Comparison of ENCODE assay signal across 19 cellular contexts in genomic region chr12:60805340-60805739, GRCh38.
"Had no signal": no experiment of that assay in that cellular context is flagged by ENCODE, and none has a peak within 500 bp of the region (broad histone marks: within the 10 kb centered on the region; RNA-seq: fewer than 3 reads in every experiment).

No MANE protein-coding gene starts in this region.

- H3K36me3 Mint-ChIP-seq: activated naive CD8-positive, alpha-beta T cell treated with anti-CD3 and anti-CD28 coated beads, Interleukin-2, amount 10 ng/mL, durations not matched to agents 7 days and 5 days; brain; memory B cell; stimulated activated effector memory CD8-positive, alpha-beta T cell treated with anti-CD3 and anti-CD28 coated beads, Interleukin-12 subunit alpha, Interleukin-12 subunit beta, amount 100 ng/mL, for 72 hours had no signal

- DNase-seq: activated CD4-positive, alpha-beta T cell treated with anti-CD3 and anti-CD28 coated beads for 1 hour; activated CD4-positive, alpha-beta T cell treated with anti-CD3 and anti-CD28 coated beads, Interleukin-2, amount 50 U/mL, for 4 hours; activated naive CD4-positive, alpha-beta T cell; activated naive CD8-positive, alpha-beta T cell treated with anti-CD3 and anti-CD28 coated beads, Interleukin-2, amount 10 ng/mL, durations not matched to agents 7 days and 5 days; activated T-cell treated with anti-CD3 and anti-CD28 coated beads for 4 hours; cerebellar nuclear complex; effector CD8-positive, alpha-beta T cell; heart right ventricle; left lung; nucleus accumbens; right cardiac atrium; T-helper 1 cell; T1000 had no signal

- FAIRE-seq: keratinocyte had no signal

- ATAC-seq: heart right ventricle; left lung; natural killer cell treated with Interleukin-12 subunit alpha and Interleukin-12 subunit beta and Interleukin-15 and Interleukin-18, amount 100 ng/mL, for 72 hours; right cardiac atrium; stimulated activated effector memory CD8-positive, alpha-beta T cell treated with anti-CD3 and anti-CD28 coated beads, Interleukin-12 subunit alpha, Interleukin-12 subunit beta, amount 100 ng/mL, for 72 hours had no signal

- H3K4me3 Mint-ChIP-seq: activated naive CD8-positive, alpha-beta T cell treated with anti-CD3 and anti-CD28 coated beads, Interleukin-2, amount 10 ng/mL, durations not matched to agents 7 days and 5 days; brain; memory B cell; natural killer cell treated with Interleukin-12 subunit alpha and Interleukin-12 subunit beta and Interleukin-15 and Interleukin-18, amount 100 ng/mL, for 72 hours; stimulated activated effector memory CD8-positive, alpha-beta T cell treated with anti-CD3 and anti-CD28 coated beads, Interleukin-12 subunit alpha, Interleukin-12 subunit beta, amount 100 ng/mL, for 72 hours had no signal

- H3K27ac Mint-ChIP-seq: activated naive CD8-positive, alpha-beta T cell treated with anti-CD3 and anti-CD28 coated beads, Interleukin-2, amount 10 ng/mL, durations not matched to agents 7 days and 5 days; brain; memory B cell; natural killer cell treated with Interleukin-12 subunit alpha and Interleukin-12 subunit beta and Interleukin-15 and Interleukin-18, amount 100 ng/mL, for 72 hours; stimulated activated effector memory CD8-positive, alpha-beta T cell treated with anti-CD3 and anti-CD28 coated beads, Interleukin-12 subunit alpha, Interleukin-12 subunit beta, amount 100 ng/mL, for 72 hours had no signal

- H3K27ac ChIP-seq: epithelial cell of prostate, heart right ventricle, left lung had no signal

- H3K4me3 ChIP-seq: heart right ventricle, left lung had no signal

- H3K27me3 ChIP-seq: heart right ventricle, left lung had no signal

- H3K36me3 ChIP-seq: heart right ventricle, left lung had no signal

- H3K4me1 ChIP-seq: heart right ventricle, left lung had no signal

- H3K27me3 Mint-ChIP-seq: activated naive CD8-positive, alpha-beta T cell treated with anti-CD3 and anti-CD28 coated beads, Interleukin-2, amount 10 ng/mL, durations not matched to agents 7 days and 5 days; brain; memory B cell; natural killer cell treated with Interleukin-12 subunit alpha and Interleukin-12 subunit beta and Interleukin-15 and Interleukin-18, amount 100 ng/mL, for 72 hours had no signal

- H3K4me1 Mint-ChIP-seq: activated naive CD8-positive, alpha-beta T cell treated with anti-CD3 and anti-CD28 coated beads, Interleukin-2, amount 10 ng/mL, durations not matched to agents 7 days and 5 days; brain; memory B cell; stimulated activated effector memory CD8-positive, alpha-beta T cell treated with anti-CD3 and anti-CD28 coated beads, Interleukin-12 subunit alpha, Interleukin-12 subunit beta, amount 100 ng/mL, for 72 hours had no signal
